In genomic region chr21:16082038-16082816, GRCh38 we compare ENCODE assay signal across 8 cellular contexts.
DNase-seq lines count a peak whose midpoint lies in the region; ATAC-seq and TF ChIP-seq lines count a peak whose summit lies in the region.

No MANE protein-coding gene starts in this region.

- H3K4me3 Mint-ChIP-seq in CD14-positive monocyte = no peak overlapping the region
- H3K4me3 Mint-ChIP-seq in activated CD4-positive, alpha-beta T cell treated with anti-CD3 and anti-CD28 coated beads for 36 hours = no peak overlapping the region

- intact Hi-C loops in CD14-positive monocyte (cut with micrococcal nuclease) = loop anchor here (5.0 to 10.0 kb wide), 2 partner anchors 250 to 253 kb away; no protein-coding TSS in a partner anchor
- intact Hi-C loops in activated CD4-positive, alpha-beta T cell treated with anti-CD3 and anti-CD28 coated beads for 36 hours (cut with DNase I, micrococcal nuclease) = loop anchor here (1.0 kb wide), 1 partner anchor 248 kb away; no protein-coding TSS in a partner anchor

- no peaks in the 10 kb centered on the region for H3K27me3 ChIP-seq in kidney epithelial cell (ENCODE audit: control insufficient read depth, insufficient read depth, low read length)

- no peaks in the 10 kb centered on the region for H3K36me3 ChIP-seq in kidney epithelial cell (ENCODE audit: control insufficient read depth, insufficient read depth, low read length)

- H3K36me3 Mint-ChIP-seq in CD14-positive monocyte = no peaks in the 10 kb centered on the region
- no peaks in the 10 kb centered on the region for H3K36me3 Mint-ChIP-seq in activated CD4-positive, alpha-beta T cell treated with anti-CD3 and anti-CD28 coated beads for 36 hours (ENCODE audit: low read depth)

- DNase-seq in CD14-positive monocyte (ENCODE audit: low spot score) = no peak
- DNase-seq in kidney epithelial cell (ENCODE audit: low read depth) = no peak
- no peak for DNase-seq in stimulated activated naive CD8-positive, alpha-beta T cell treated with anti-CD3 and anti-CD28 coated beads, Interleukin-15, Interleukin-2, amounts not matched to agents 100 U/mL and 50 U/mL, for 24 hours
- DNase-seq in germinal center (ENCODE audit: low spot score) = no peak
- no peak for DNase-seq in activated CD4-positive, alpha-beta T cell treated with anti-CD3 and anti-CD28 coated beads for 36 hours

- H3K4me3 ChIP-seq in kidney epithelial cell (ENCODE audit: low read depth, low read length) = no peak overlapping the region

- H3K27me3 Mint-ChIP-seq in CD14-positive monocyte (ENCODE audit: low read depth in 3 of 3) = no peaks in the 10 kb centered on the region
- H3K27me3 Mint-ChIP-seq in activated CD4-positive, alpha-beta T cell treated with anti-CD3 and anti-CD28 coated beads for 36 hours = no peaks in the 10 kb centered on the region

- POLR2A ChIA-PET in activated CD4-positive, alpha-beta T cell treated with anti-CD3 and anti-CD28 coated beads for 36 hours (lab: Charles Lee) = no interaction called here

- CTCF ChIA-PET in activated CD4-positive, alpha-beta T cell treated with anti-CD3 and anti-CD28 coated beads for 36 hours (lab: Charles Lee) = interaction anchor here (0.7 to 3.3 kb wide), 6 partner anchors 9 to 255 kb away, joined by 3 to 17 read pairs (median 5); no protein-coding TSS in a partner anchor

- H3K27ac ChIP-seq in VCaP = peak overlapping the region; percentile 86

- TF ChIP-seq CTCF in CD14-positive monocyte (IDR thresholded peaks at IDR 0.05) (peak; percentile 67), VCaP (conservative IDR thresholded peaks at IDR 0.05) (peak; percentile 74), kidney epithelial cell (IDR thresholded peaks at IDR 0.05; ENCODE audit: insufficient read depth, low read length, poor library complexity, severe bottlenecking) (peak; percentile 24)

- H3K27ac Mint-ChIP-seq in CD14-positive monocyte = no peak overlapping the region
- no peak overlapping the region for H3K27ac Mint-ChIP-seq in activated CD4-positive, alpha-beta T cell treated with anti-CD3 and anti-CD28 coated beads for 36 hours

- no peaks in the 10 kb centered on the region for H3K9me3 Mint-ChIP-seq in CD14-positive monocyte
- H3K9me3 Mint-ChIP-seq in activated CD4-positive, alpha-beta T cell treated with anti-CD3 and anti-CD28 coated beads for 36 hours (ENCODE audit: low read depth) = no peaks in the 10 kb centered on the region

- ATAC-seq in HG03432 (IDR thresholded peaks at IDR 0.05; ENCODE audit: unreplicated experiment) (peak; percentile 63), HG03135 (IDR thresholded peaks at IDR 0.05; ENCODE audit: unreplicated experiment) (no peak)
- ATAC-seq in stimulated activated naive CD8-positive, alpha-beta T cell treated with anti-CD3 and anti-CD28 coated beads, Interleukin-15, Interleukin-2, amounts not matched to agents 100 U/mL and 50 U/mL, for 24 hours = no peak
- ATAC-seq in activated CD4-positive, alpha-beta T cell treated with anti-CD3 and anti-CD28 coated beads for 36 hours = no peak

- peaks cover 2% of the 10 kb centered on the region for H3K4me1 Mint-ChIP-seq in CD14-positive monocyte
- H3K4me1 Mint-ChIP-seq in activated CD4-positive, alpha-beta T cell treated with anti-CD3 and anti-CD28 coated beads for 36 hours = no peaks in the 10 kb centered on the region

Comparison
In these comparisons a context has a peak if more than half of its experiments do, and no peak if none do; other contexts are left out.
1. CTCF ChIP-seq: peak in every context shown above with its lines; median percentile 74 in VCaP; 67 in CD14-positive monocyte; 24 in kidney epithelial cell.